In genomic region chr7:100603697-100604077, GRCh38 we compare ENCODE assay signal across 8 cellular contexts. TPM values are rescaled to one million over a fixed set of nuclear protein-coding genes. Genes with fewer than 3 reads are reported as not detected.
DNase-seq lines count a peak whose midpoint lies in the region; ATAC-seq and TF ChIP-seq lines count a peak whose summit lies in the region.

No MANE protein-coding gene starts in this region.

- POLR2A ChIA-PET in activated CD8-positive, alpha-beta T cell treated with anti-CD3 and anti-CD28 coated beads for 36 hours (lab: Charles Lee) = interaction anchor here (0.8 to 1.4 kb wide), 3 partner anchors 9 to 217 kb away, joined by 3 to 4 read pairs (median 3); partner anchors contain the start of gene MOSPD3

- no peak overlapping the region for H3K56ac ChIP-seq in H9 (ENCODE audit: insufficient read length, low read depth, low read length)

- no peaks in the 10 kb centered on the region for H3K27me3 ChIP-seq in H9 (ENCODE audit: insufficient read depth, low read length)
- H3K27me3 ChIP-seq in stomach = peaks cover 0 to 3% (median 0%) of the 10 kb centered on the region in 3 donors

- no peak overlapping the region for H2BK120ac ChIP-seq in H9 (ENCODE audit: low read depth, low read length, poor library complexity, severe bottlenecking)

- no CpG with 5 or more reads among the region's 15 CpGs for WGBS in H9 (ENCODE audit: extremely low coverage, insufficient read length, low lambda C conversion rate)
- 14 to 23% (median 17%) methylated on average over 5 to 15 of the region's 15 CpGs for WGBS in stomach, 5 donors

- no peaks in the 10 kb centered on the region for H3K79me2 ChIP-seq in H9 (ENCODE audit: insufficient read depth, low read length)

- H3K27ac ChIP-seq in 22Rv1 (peak overlapping the region; percentile 33; the same call in 1 of the 2 replicates), H9 (ENCODE audit: insufficient read length, low read depth, low read length) (no peak overlapping the region), stomach (peak overlapping the region; percentile 68 to 89 (median 83))

- no peak overlapping the region for H2BK5ac ChIP-seq in H9 (ENCODE audit: insufficient read length, low read length)

- TF ChIP-seq CTCF in 22Rv1 (IDR thresholded peaks at IDR 0.05) = no peak
- no peak for TF ChIP-seq CTCF in H9 (conservative IDR thresholded peaks at IDR 0.05)
- TF ChIP-seq CTCF in activated CD8-positive, alpha-beta T cell treated with anti-CD3 and anti-CD28 coated beads for 36 hours (IDR thresholded peaks at IDR 0.05) = no peak
- TF ChIP-seq CTCF in stomach (IDR thresholded peaks at IDR 0.05) = no peak

- H3K79me1 ChIP-seq in H9 (ENCODE audit: insufficient read depth, low read depth, low read length, poor library complexity, severe bottlenecking) = no peaks in the 10 kb centered on the region

- H3K9me3 ChIP-seq in H9 (ENCODE audit: control insufficient read depth, low read depth, low read length) (no peaks in the 10 kb centered on the region), iPS-18c (ENCODE audit: control insufficient read depth, insufficient read depth, low read length) (no peaks in the 10 kb centered on the region), stomach (no peaks in the 10 kb centered on the region)

- peak overlapping the region; percentile 16; the same call in 1 of the 2 replicates for H3K14ac ChIP-seq in H9 (ENCODE audit: insufficient read depth, low read length)

- TF ChIP-seq EP300 in stomach (IDR thresholded peaks at IDR 0.05) = no peak

- H3K4me3 ChIP-seq in iPS-18c (ENCODE audit: insufficient read depth, low read depth, low read length) = peak overlapping the region; percentile 63
- H3K4me3 ChIP-seq in stomach = peak overlapping the region; percentile 61 to 86 (median 76)

- no peak overlapping the region for H2AK5ac ChIP-seq in H9 (ENCODE audit: insufficient read length, low read length)

- H3K4me1 ChIP-seq in H9 (ENCODE audit: insufficient read depth, low read length) (peaks cover 4% of the 10 kb centered on the region; the same call in 1 of the 2 replicates), stomach (peaks cover 23 to 42% (median 36%) of the 10 kb centered on the region in 4 donors)

- no peak for ATAC-seq in activated CD8-positive, alpha-beta T cell treated with anti-CD3 and anti-CD28 coated beads for 36 hours
- no peak for ATAC-seq in GM18517 (IDR thresholded peaks at IDR 0.05; ENCODE audit: unreplicated experiment)
- ATAC-seq in HG03521 (IDR thresholded peaks at IDR 0.05; ENCODE audit: unreplicated experiment) = no peak

- intact Hi-C loops in activated CD8-positive, alpha-beta T cell treated with anti-CD3 and anti-CD28 coated beads for 36 hours (cut with micrococcal nuclease) = loop anchor here (10.0 kb wide), 1 partner anchor 71 kb away; the partner anchor contains the start of gene GNB2
- intact Hi-C loops in stomach (cut with DNase I; ENCODE audit: low total_unique reads) = no loop called here

- no peak overlapping the region for H4K8ac ChIP-seq in H9 (replicated peaks; ENCODE audit: insufficient read length, low read depth, low read length)

- no peaks in the 10 kb centered on the region for H3K36me3 ChIP-seq in stomach

- H3K23me2 ChIP-seq in H9 (ENCODE audit: insufficient read length, low read depth, low read length, poor library complexity, severe bottlenecking) = peaks cover 35% of the 10 kb centered on the region

- no peaks in the 10 kb centered on the region for H3K9me3 Mint-ChIP-seq in H9
- H3K9me3 Mint-ChIP-seq in activated CD8-positive, alpha-beta T cell treated with anti-CD3 and anti-CD28 coated beads for 36 hours = no peaks in the 10 kb centered on the region

- H4K5ac ChIP-seq in H9 (ENCODE audit: insufficient read length, low read depth, low read length) = no peak overlapping the region

- no peak overlapping the region for H2AFZ ChIP-seq in H9 (ENCODE audit: low read length)

- H3K4me3 Mint-ChIP-seq in H9 = peak overlapping the region; percentile 73 to 89
- peak overlapping the region; percentile 78 for H3K4me3 Mint-ChIP-seq in activated CD8-positive, alpha-beta T cell treated with anti-CD3 and anti-CD28 coated beads for 36 hours

- H4K20me1 ChIP-seq in H9 (ENCODE audit: control insufficient read depth, insufficient read depth, insufficient read length) = no peaks in the 10 kb centered on the region

- peaks cover 30 to 50% of the 10 kb centered on the region in 2 experiments for H3K4me1 Mint-ChIP-seq in H9
- peaks cover 19% of the 10 kb centered on the region for H3K4me1 Mint-ChIP-seq in activated CD8-positive, alpha-beta T cell treated with anti-CD3 and anti-CD28 coated beads for 36 hours (ENCODE audit: low read depth)

- TF ChIP-seq POLR2A in stomach (IDR thresholded peaks at IDR 0.05) = no peak

- H3K18ac ChIP-seq in H9 (ENCODE audit: insufficient read length, low read depth, low read length) = peak overlapping the region; percentile 13

- peak overlapping the region; percentile 53 for H3K9ac ChIP-seq in H9 (ENCODE audit: extremely low read depth, insufficient read length, low read length)

- peak overlapping the region; percentile 72 for H3K4me2 ChIP-seq in H9 (ENCODE audit: insufficient read depth, insufficient read length, low read length)

- H3K4ac ChIP-seq in H9 (ENCODE audit: low read depth, low read length) = no peak overlapping the region

- H2BK12ac ChIP-seq in H9 (ENCODE audit: insufficient read length, low read depth, low read length) = no peak overlapping the region

- no peak overlapping the region for H3T11ph ChIP-seq in H9 (ENCODE audit: low read length)

- DNase-seq in H9 (no peak), stomach (no peak), hippocampal formation (lab: John Stamatoyannopoulos, UW) (no peak)
- DNase-seq in activated CD8-positive, alpha-beta T cell treated with anti-CD3 and anti-CD28 coated beads for 36 hours = no peak

- peaks cover 0 to 27% (median 13%) of the 10 kb centered on the region in 3 experiments; a peak in 5 of 7 replicates for H3K36me3 Mint-ChIP-seq in H9 (ENCODE audit: insufficient read depth in 1 of 3, low read depth in 3 of 3)
- H3K36me3 Mint-ChIP-seq in activated CD8-positive, alpha-beta T cell treated with anti-CD3 and anti-CD28 coated beads for 36 hours (ENCODE audit: low read depth) = no peaks in the 10 kb centered on the region

- peaks cover 25% of the 10 kb centered on the region for H3K27me3 Mint-ChIP-seq in H9 (ENCODE audit: low read depth)
- peaks cover 3% of the 10 kb centered on the region for H3K27me3 Mint-ChIP-seq in activated CD8-positive, alpha-beta T cell treated with anti-CD3 and anti-CD28 coated beads for 36 hours

- peak overlapping the region; percentile 84 to 95 (median 92); a peak in 6 of 7 replicates for H3K27ac Mint-ChIP-seq in H9
- peak overlapping the region; percentile 82 for H3K27ac Mint-ChIP-seq in activated CD8-positive, alpha-beta T cell treated with anti-CD3 and anti-CD28 coated beads for 36 hours

- no peak overlapping the region for H4K91ac ChIP-seq in H9 (ENCODE audit: insufficient read length, low read depth, low read length)

- H3K23ac ChIP-seq in H9 (ENCODE audit: insufficient read length, low read depth, low read length) = no peak overlapping the region

- H2BK20ac ChIP-seq in H9 (ENCODE audit: low read depth, low read length, poor library complexity, severe bottlenecking) = no peak overlapping the region

- no peak overlapping the region for H2BK15ac ChIP-seq in H9 (ENCODE audit: low read depth, low read length)

- CTCF ChIA-PET in activated CD8-positive, alpha-beta T cell treated with anti-CD3 and anti-CD28 coated beads for 36 hours (lab: Charles Lee) = interaction anchor here (1.0 to 1.6 kb wide), 5 partner anchors 9 to 102 kb away, joined by 3 to 7 read pairs (median 4); partner anchors contain the start of genes FBXO24, MOSPD3 and POP7

RNA-seq across cellular contexts. Expression of gene PCOLCE, which starts 1.5 kb away (rescaled TPM):
- 25.8 and 26.1 TPM in 2 replicates for total RNA-seq in H9 (2021)
- 1 to 10 TPM; 3.9 to 4.6 TPM for total RNA-seq in activated CD8-positive, alpha-beta T cell treated with anti-CD3 and anti-CD28 coated beads for 36 hours
- total RNA-seq in stomach = 100 to 1,000 TPM in 1 of 5 donors, 10 to 100 TPM in 4; 15.8 to 129 (median 37.8) TPM
- 10 to 100 TPM; 15.6 to 25.0 (median 18.6) TPM for polyA plus RNA-seq in stomach

RNA-seq across cellular contexts. Expression of gene MOSPD3, which starts 8.7 kb away (rescaled TPM):
- total RNA-seq in H9 (2021) (16.7 and 17.5 TPM in 2 replicates), stomach (10 to 100 TPM in 2 of 5 donors, 1 to 10 TPM in 2, not detected in 1; 4.0 to 21.1 (median 9.8) TPM)
- 10 to 100 TPM in 1 of 2 experiments, 1 to 10 TPM in 1; 9.6 to 10.5 TPM for total RNA-seq in activated CD8-positive, alpha-beta T cell treated with anti-CD3 and anti-CD28 coated beads for 36 hours
- 10 to 100 TPM; 20.4 to 30.7 (median 29.1) TPM for polyA plus RNA-seq in stomach

RNA-seq across cellular contexts. Expression of gene FBXO24, which starts 17.6 kb away (rescaled TPM):
- total RNA-seq in H9 (2021) (0.85 and 1.3 TPM in 2 replicates), stomach (under 1 TPM in 3 of 5 donors, not detected in 2; 0.37 to 0.45 (median 0.43) TPM)
- total RNA-seq in activated CD8-positive, alpha-beta T cell treated with anti-CD3 and anti-CD28 coated beads for 36 hours = 1 to 10 TPM; 1.4 to 1.5 TPM
- polyA plus RNA-seq in stomach = under 1 TPM in 2 of 3 donors, not detected in 1; 0.44 to 0.88 TPM

RNA-seq across cellular contexts. Expression of gene LRCH4, which starts 17.8 kb away (rescaled TPM):
- total RNA-seq in H9 (2021) (36.8 and 39.1 TPM in 2 replicates), stomach (100 to 1,000 TPM in 3 of 5 donors, 10 to 100 TPM in 2; 23.7 to 263 (median 154) TPM)
- 10 to 100 TPM; 77.7 to 78.7 TPM for total RNA-seq in activated CD8-positive, alpha-beta T cell treated with anti-CD3 and anti-CD28 coated beads for 36 hours
- 10 to 100 TPM; 23.5 to 39.5 (median 26.0) TPM for polyA plus RNA-seq in stomach

RNA-seq across cellular contexts. Expression of gene SAP25, which starts 30.0 kb away (rescaled TPM):
- total RNA-seq in H9 (2021) (4.2 and 5.1 TPM in 2 replicates), stomach (1 to 10 TPM in 1 of 5 donors, under 1 TPM in 1, not detected in 3; 0.92 to 1.8 TPM)
- total RNA-seq in activated CD8-positive, alpha-beta T cell treated with anti-CD3 and anti-CD28 coated beads for 36 hours = 10 to 100 TPM in 1 of 2 experiments, 1 to 10 TPM in 1; 9.9 to 12.8 TPM
- 1 to 10 TPM; 1.4 to 4.7 (median 2.3) TPM for polyA plus RNA-seq in stomach
